Comparison of ENCODE assay signal across 9 cellular contexts in the genomic region with DNA sequence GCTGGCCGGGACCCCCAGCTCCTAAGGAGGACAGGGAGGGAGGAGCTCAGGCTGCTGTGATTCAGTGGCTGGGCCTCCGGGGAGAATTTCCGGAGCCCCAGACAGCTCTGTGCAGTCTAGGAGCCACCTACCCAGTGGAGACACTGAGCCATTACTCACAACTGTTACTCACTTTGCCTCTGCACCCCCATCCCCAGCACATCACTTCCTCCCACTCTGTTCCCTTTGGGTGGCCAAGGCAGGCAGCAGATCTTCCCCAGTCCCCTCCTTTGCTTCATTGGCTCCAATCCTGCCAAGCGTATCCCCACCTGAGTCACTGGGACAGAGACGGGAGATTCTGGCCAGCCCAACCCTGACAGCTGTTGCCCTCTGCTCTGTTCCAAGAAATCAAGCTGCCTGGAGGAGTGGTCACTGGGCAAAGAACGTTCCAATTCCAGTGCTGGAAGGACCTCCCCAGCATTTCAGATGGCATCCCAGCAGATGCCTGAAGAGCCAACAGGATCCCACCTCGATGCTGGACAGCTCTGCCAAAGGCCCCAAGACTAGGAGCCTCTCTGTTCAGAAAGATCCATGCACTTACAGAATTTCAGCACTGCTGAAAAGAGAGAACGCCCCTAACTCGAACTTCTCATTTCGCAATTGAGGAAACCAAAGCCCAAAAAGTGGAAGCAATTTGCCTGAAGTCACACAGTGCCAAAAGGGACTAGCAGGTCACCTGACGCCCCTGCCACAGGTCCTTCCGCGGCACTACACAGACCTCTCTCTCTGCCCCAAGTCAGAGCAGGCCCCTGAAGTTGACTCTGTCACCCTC.
DNase-seq lines count a peak whose midpoint lies in the region; ATAC-seq and TF ChIP-seq lines count a peak whose summit lies in the region.
"Had no signal": no experiment of that assay in that cellular context is flagged by ENCODE, and none has a peak within 500 bp of the region (broad histone marks: within the 10 kb centered on the region; RNA-seq: fewer than 3 reads in every experiment).

No MANE protein-coding gene starts in this region.

- no peak overlapping the region for H3K27ac Mint-ChIP-seq in activated naive CD4-positive, alpha-beta T cell treated with anti-CD3 and anti-CD28 coated beads for 36 hours

- H3K36me3 Mint-ChIP-seq in activated naive CD4-positive, alpha-beta T cell treated with anti-CD3 and anti-CD28 coated beads for 36 hours (ENCODE audit: low read depth) = no peaks in the 10 kb centered on the region

- H3K36me3 ChIP-seq in body of pancreas (replicated peaks in 1 of 2; ENCODE audit: insufficient read depth in 1 of 2, low read depth in 2 of 2) = no peaks in the 10 kb centered on the region
- H3K36me3 ChIP-seq in tibial artery = peaks cover 22 to 37% (median 30%) of the 10 kb centered on the region in 3 donors

- WGBS in body of pancreas, 2 donors = 26 to 29% methylated on average over 9 to 13 of the region's 13 CpGs

- H3K4me3 Mint-ChIP-seq in activated naive CD4-positive, alpha-beta T cell treated with anti-CD3 and anti-CD28 coated beads for 36 hours = no peak overlapping the region

- ATAC-seq in body of pancreas (peak; percentile 39), left colon (peak; percentile 36), HG03025 (IDR thresholded peaks at IDR 0.05; ENCODE audit: low FRiP score, unreplicated experiment) (no peak), GM18867 (IDR thresholded peaks at IDR 0.05; ENCODE audit: unreplicated experiment) (no peak)

- H3K27ac ChIP-seq in body of pancreas (peak overlapping the region; percentile 56 to 83 (median 72)), tibial artery (peak overlapping the region; percentile 95 to 98)

- H3K27me3 ChIP-seq in body of pancreas (no peaks in the 10 kb centered on the region), tibial artery (no peaks in the 10 kb centered on the region)

- TF ChIP-seq POLR2A in body of pancreas (IDR thresholded peaks at IDR 0.05) = no peak

- CTCF ChIA-PET in activated naive CD4-positive, alpha-beta T cell treated with anti-CD3 and anti-CD28 coated beads for 36 hours (lab: Charles Lee) = interaction anchor here (0.6 kb wide), 1 partner anchor 765 kb away, joined by 4 read pairs; no protein-coding TSS in a partner anchor

- H3K9me3 ChIP-seq in body of pancreas = no peaks in the 10 kb centered on the region
- H3K9me3 ChIP-seq in tibial artery = no peaks in the 10 kb centered on the region

- H3K27me3 Mint-ChIP-seq in activated naive CD4-positive, alpha-beta T cell treated with anti-CD3 and anti-CD28 coated beads for 36 hours (ENCODE audit: low read depth) = no peaks in the 10 kb centered on the region

- H3K4me1 Mint-ChIP-seq in activated naive CD4-positive, alpha-beta T cell treated with anti-CD3 and anti-CD28 coated beads for 36 hours (ENCODE audit: low read depth) = no peaks in the 10 kb centered on the region

- no peak overlapping the region for H3K4me3 ChIP-seq in body of pancreas
- H3K4me3 ChIP-seq in tibial artery = peak overlapping the region; percentile 83 to 89

- H3K9me3 Mint-ChIP-seq in activated naive CD4-positive, alpha-beta T cell treated with anti-CD3 and anti-CD28 coated beads for 36 hours = no peaks in the 10 kb centered on the region

- H3K4me1 ChIP-seq in body of pancreas (peaks cover 98% of the 10 kb centered on the region), tibial artery (peaks cover 0 to 100% (median 88%) of the 10 kb centered on the region in 4 donors)

- TF ChIP-seq CTCF in body of pancreas (IDR thresholded peaks at IDR 0.05) (no peak), tibial artery (IDR thresholded peaks at IDR 0.05) (no peak)

- intact Hi-C loops in activated naive CD4-positive, alpha-beta T cell treated with anti-CD3 and anti-CD28 coated beads for 36 hours (cut with micrococcal nuclease) = no loop called here
- intact Hi-C loops in body of pancreas (cut with DNase I) (no loop called here), left colon (cut with DNase I, micrococcal nuclease) (no loop called here), tibial artery (cut with DNase I; ENCODE audit: low total_unique reads) (loop anchor here (5.0 kb wide), 1 partner anchor 37 kb away; no protein-coding TSS in a partner anchor)

- peak; percentile 10 for DNase-seq in activated naive CD4-positive, alpha-beta T cell treated with anti-CD3 and anti-CD28 coated beads for 36 hours
- DNase-seq in activated naive CD4-positive, alpha-beta T cell treated with anti-CD3 and anti-CD28 coated beads, Interleukin-2, amount 50 U/mL, for 16 hours = no peak
- peak in 3 of 4 donors; percentile 46 to 71 (median 53) for DNase-seq in body of pancreas
- peak in 1 of 2 donors; percentile 72 for DNase-seq in left colon
- DNase-seq in tibial artery = peak; percentile 79 to 89
- DNase-seq in activated gamma-delta T cell treated with Interleukin-2 at 50 U/mL for 16 hours = no peak
- DNase-seq: DND-41 had no signal

Comparison
In these comparisons a context has a peak if more than half of its experiments do, and no peak if none do; other contexts are left out.
1. DNase-seq: peak in activated naive CD4-positive, alpha-beta T cell treated with anti-CD3 and anti-CD28 coated beads for 36 hours (single experiment), body of pancreas (3 of 4) and tibial artery (2 of 2); none in activated naive CD4-positive, alpha-beta T cell treated with anti-CD3 and anti-CD28 coated beads, Interleukin-2, amount 50 U/mL, for 16 hours (single experiment) and activated gamma-delta T cell treated with Interleukin-2 at 50 U/mL for 16 hours (single experiment).
2. ATAC-seq: peak in body of pancreas (single experiment) and left colon (single experiment); none in HG03025 (single experiment) and GM18867 (single experiment).
3. H3K4me3 ChIP-seq: peak in tibial artery (2 of 2); none in body of pancreas (0 of 2).